ENCODE assay signal across 8 cellular contexts in the genomic region with DNA sequence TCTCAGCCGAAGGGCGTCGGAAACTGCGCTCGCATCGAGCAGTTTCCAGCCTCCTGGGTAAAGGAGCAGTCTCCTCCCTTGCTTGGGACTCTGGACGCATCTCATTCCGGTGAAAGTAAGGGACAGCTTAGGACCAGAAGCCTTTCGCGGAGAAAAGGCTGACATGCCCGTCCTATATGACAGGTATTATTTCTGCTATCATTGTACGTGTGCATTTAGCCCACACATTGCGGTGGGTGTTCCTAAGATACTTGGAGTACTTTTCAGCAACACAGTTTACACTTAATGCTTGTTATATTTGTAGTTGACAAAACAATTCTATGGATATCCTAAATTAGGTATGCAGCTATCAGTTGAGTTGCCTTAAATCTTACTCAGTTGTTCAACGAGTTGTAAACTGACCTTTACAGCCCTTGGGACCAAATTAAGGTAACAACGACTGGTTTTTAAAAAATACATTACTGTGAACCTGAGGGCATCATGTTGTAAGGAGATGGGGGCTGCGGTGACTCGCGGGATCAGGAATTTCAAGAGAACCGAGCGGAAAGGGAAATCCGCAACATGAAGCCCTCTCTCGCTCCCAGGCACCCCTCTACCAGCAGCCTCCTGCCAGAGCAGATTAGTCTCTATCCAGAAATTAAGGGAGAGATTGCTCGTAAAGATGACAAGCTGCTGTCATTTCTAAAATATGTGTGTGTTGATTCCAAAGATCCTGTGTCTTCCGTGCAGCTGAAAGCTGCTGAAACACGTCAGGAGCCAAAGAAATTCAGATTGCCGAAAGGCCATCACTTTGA. TPM values are rescaled to one million over a fixed set of nuclear protein-coding genes. Genes with fewer than 3 reads are reported as not detected.
DNase-seq lines count a peak whose midpoint lies in the region; ATAC-seq lines count a peak whose summit lies in the region.

No MANE protein-coding gene starts in this region.

- H3K36me3 ChIP-seq in BLaER1 (peaks cover 2% of the 10 kb centered on the region; the same call in 1 of the 2 replicates), ectodermal cell (ENCODE audit: control insufficient read depth, insufficient read depth, low read length) (no peaks in the 10 kb centered on the region)

- no peaks in the 10 kb centered on the region for H3K36me3 Mint-ChIP-seq in naive B cell

- no peaks in the 10 kb centered on the region for H3K27me3 ChIP-seq in BLaER1
- no peaks in the 10 kb centered on the region for H3K27me3 ChIP-seq in ectodermal cell (ENCODE audit: control insufficient read depth, insufficient read depth, low read length, poor library complexity, severe bottlenecking)

- ATAC-seq in GM19395 (IDR thresholded peaks at IDR 0.05; ENCODE audit: unreplicated experiment) (peak; percentile 29), naive B cell (ENCODE audit: low read depth in 2 of 2) (peak; percentile 15 to 16), HG03469 (IDR thresholded peaks at IDR 0.05; ENCODE audit: unreplicated experiment) (no peak), HG02642 (IDR thresholded peaks at IDR 0.05; ENCODE audit: poor library complexity, unreplicated experiment) (no peak)

- H3K27ac ChIP-seq in BLaER1 (no peak overlapping the region), ectodermal cell (ENCODE audit: insufficient read depth, low read depth, low read length, poor library complexity, severe bottlenecking) (peak overlapping the region; percentile 69)

- no peaks in the 10 kb centered on the region for H3K9me3 Mint-ChIP-seq in naive B cell

- peaks cover 22 to 45% (median 26%) of the 10 kb centered on the region in 3 donors for H3K4me1 Mint-ChIP-seq in naive B cell

- no peaks in the 10 kb centered on the region for H3K9me3 ChIP-seq in BLaER1
- H3K9me3 ChIP-seq in ectodermal cell (ENCODE audit: control insufficient read depth, low read length) = no peaks in the 10 kb centered on the region

- H3K4me3 ChIP-seq in BLaER1 (peak overlapping the region; percentile 97), ectodermal cell (ENCODE audit: insufficient read depth, low read depth, low read length) (peak overlapping the region; percentile 99)

- peak overlapping the region; percentile 98 for H3K9ac ChIP-seq in BLaER1

- 4 to 5% methylated on average over 26 of the region's 26 CpGs for WGBS in ectodermal cell, 2 experiments

- no peaks in the 10 kb centered on the region for H3K27me3 Mint-ChIP-seq in naive B cell

- peaks cover 43% of the 10 kb centered on the region for H4K20me1 ChIP-seq in BLaER1

- H3K4me2 ChIP-seq in BLaER1 = peak overlapping the region; percentile 86

- H3K4me1 ChIP-seq in BLaER1 (peaks cover 40% of the 10 kb centered on the region), ectodermal cell (ENCODE audit: control insufficient read depth, insufficient read depth, low read length) (no peaks in the 10 kb centered on the region)

- H3K4me3 Mint-ChIP-seq in naive B cell = peak overlapping the region; percentile 91 to 100 (median 99)

- H3K27ac Mint-ChIP-seq in naive B cell = peak overlapping the region; percentile 97 to 100 (median 98)

- DNase-seq in RPMI7951 (ENCODE audit: low read depth) (peak; percentile 42), naive B cell (peak; percentile 1), GM19238 (ENCODE audit: insufficient read length, low spot score) (no peak)

RNA-seq across cellular contexts. Expression of a gene that starts 0.6 kb away (rescaled TPM):
- 70.1 and 86.5 TPM in 2 replicates for total RNA-seq in RPMI7951 (2014; rRNA removed; shearing (Covaris generic))
- polyA plus RNA-seq in ectodermal cell (2013, experiment 1 of 4) = 97.1 TPM
- polyA plus RNA-seq in ectodermal cell (2013, experiment 2 of 4) = 103 TPM
- polyA plus RNA-seq in ectodermal cell (2013, experiment 3 of 4) = 87.6 TPM
- 95.8 TPM for polyA plus RNA-seq in ectodermal cell (2013, experiment 4 of 4)
- 10 to 100 TPM; 27.1 to 46.8 (median 33.0) TPM for polyA plus RNA-seq in naive B cell (ENCODE audit: low read depth in 6 of 6)

RNA-seq across cellular contexts. Expression of a gene that starts 14.0 kb away (rescaled TPM):
- total RNA-seq in RPMI7951 (2014; rRNA removed; shearing (Covaris generic)) = 90.8 and 107 TPM in 2 replicates
- 18.4 TPM for polyA plus RNA-seq in ectodermal cell (2013, experiment 1 of 4)
- 13.2 TPM for polyA plus RNA-seq in ectodermal cell (2013, experiment 2 of 4)
- 10.1 TPM for polyA plus RNA-seq in ectodermal cell (2013, experiment 3 of 4)
- 12.4 TPM for polyA plus RNA-seq in ectodermal cell (2013, experiment 4 of 4)
- 10 to 100 TPM; 12.6 to 26.4 (median 15.4) TPM for polyA plus RNA-seq in naive B cell (ENCODE audit: low read depth in 6 of 6)

Comparison
In these comparisons a context has a peak if more than half of its experiments do, and no peak if none do; other contexts are left out.
1. ATAC-seq: peak in GM19395 (single experiment) and naive B cell (2 of 2); none in HG03469 (single experiment) and HG02642 (single experiment).